Comparison of ENCODE assay signal across 17 cellular contexts in genomic region chr6:17289491-17290106, GRCh38. TPM values are rescaled to one million over a fixed set of nuclear protein-coding genes. Genes with fewer than 3 reads are reported as not detected.
A peak's percentile ranks its signal among the peaks of the same experiment; 100 is the strongest.
DNase-seq lines count a peak whose midpoint lies in the region; ATAC-seq and TF ChIP-seq lines count a peak whose summit lies in the region.
"Had no signal": no experiment of that assay in that cellular context is flagged by ENCODE, and none has a peak within 500 bp of the region (broad histone marks: within the 10 kb centered on the region; RNA-seq: fewer than 3 reads in every experiment).

No MANE protein-coding gene starts in this region.

- H3K36me3 ChIP-seq in HEK293 (ENCODE audit: control insufficient read depth in 2 of 2, insufficient read depth in 1 of 2, low read length in 2 of 2) = no peaks in the 10 kb centered on the region
- no peaks in the 10 kb centered on the region for H3K36me3 ChIP-seq in colonic mucosa
- peaks cover 25% of the 10 kb centered on the region for H3K36me3 ChIP-seq in skeletal muscle satellite cell (ENCODE audit: insufficient read depth, low read length)
- H3K36me3 ChIP-seq: breast epithelium had no signal

- ATAC-seq in GM19035 (IDR thresholded peaks at IDR 0.05; ENCODE audit: unreplicated experiment) = no peak
- ATAC-seq in GM19351 (IDR thresholded peaks at IDR 0.05; ENCODE audit: unreplicated experiment) = no peak

- peak; percentile 68 for DNase-seq in colonic mucosa
- peak; percentile 13 for DNase-seq in left kidney (ENCODE audit: low read depth, low spot score)
- DNase-seq in T-helper 2 cell treated with Interferon-gamma antibody and Interleukin-4, amounts not matched to agents 5 μg/mL and 100 μg/mL, for 36 hours (ENCODE audit: low spot score) = no peak
- no peak for DNase-seq in activated T-helper 2 cell treated with anti-CD3 and anti-CD28 coated beads, Interferon-gamma antibody, Interleukin-2, Interleukin-4, amounts not matched to agents 10 μg/mL and 5 μg/mL and 100 μg/mL, durations not matched to agents 14 hours and 24 hours and 36 hours (ENCODE audit: low spot score)
- DNase-seq: activated CD4-positive, alpha-beta T cell treated with anti-CD3 and anti-CD28 coated beads, Interleukin-2, amount 50 U/mL, for 1 hour; activated effector memory CD4-positive, alpha-beta T cell treated with Interleukin-2 at 50 U/mL for 16 hours; midbrain; NCI-H1048; NCI-H510A treated with DMSO at 0.1 percent for 48 hours; testis had no signal

- H3K27me3 Mint-ChIP-seq in T-helper 2 cell treated with Interferon-gamma antibody and Interleukin-4, amounts not matched to agents 5 μg/mL and 100 μg/mL, for 36 hours (ENCODE audit: low read depth) = peaks cover 11% of the 10 kb centered on the region
- H3K27me3 Mint-ChIP-seq in activated T-helper 2 cell treated with anti-CD3 and anti-CD28 coated beads, Interferon-gamma antibody, Interleukin-2, Interleukin-4, amounts not matched to agents 10 μg/mL and 5 μg/mL and 100 μg/mL, durations not matched to agents 14 hours and 24 hours and 36 hours (ENCODE audit: low read depth) = peaks cover 12% of the 10 kb centered on the region

- H3K27ac ChIP-seq in HEK293 (ENCODE audit: extremely low read depth, low read depth, low read length) (no peak overlapping the region), colonic mucosa (peak overlapping the region; percentile 16)
- H3K27ac ChIP-seq: breast epithelium, testis had no signal

- H3K4me3 Mint-ChIP-seq in T-helper 2 cell treated with Interferon-gamma antibody and Interleukin-4, amounts not matched to agents 5 μg/mL and 100 μg/mL, for 36 hours = no peak overlapping the region
- H3K4me3 Mint-ChIP-seq in activated T-helper 2 cell treated with anti-CD3 and anti-CD28 coated beads, Interferon-gamma antibody, Interleukin-2, Interleukin-4, amounts not matched to agents 10 μg/mL and 5 μg/mL and 100 μg/mL, durations not matched to agents 14 hours and 24 hours and 36 hours (ENCODE audit: low read depth) = no peak overlapping the region

- no peaks in the 10 kb centered on the region for H3K9me3 ChIP-seq in HEK293 (ENCODE audit: control insufficient read depth, insufficient read depth, low read depth, low read length)
- no peaks in the 10 kb centered on the region for H3K9me3 ChIP-seq in colonic mucosa
- no peaks in the 10 kb centered on the region for H3K9me3 ChIP-seq in skeletal muscle satellite cell (replicated peaks; ENCODE audit: low read length)
- H3K9me3 ChIP-seq: breast epithelium, testis had no signal

- H3K36me3 Mint-ChIP-seq in T-helper 2 cell treated with Interferon-gamma antibody and Interleukin-4, amounts not matched to agents 5 μg/mL and 100 μg/mL, for 36 hours (ENCODE audit: low read depth) = no peaks in the 10 kb centered on the region
- H3K36me3 Mint-ChIP-seq in activated T-helper 2 cell treated with anti-CD3 and anti-CD28 coated beads, Interferon-gamma antibody, Interleukin-2, Interleukin-4, amounts not matched to agents 10 μg/mL and 5 μg/mL and 100 μg/mL, durations not matched to agents 14 hours and 24 hours and 36 hours (ENCODE audit: low read depth) = no peaks in the 10 kb centered on the region

- H3K27me3 ChIP-seq in colonic mucosa = no peaks in the 10 kb centered on the region
- H3K27me3 ChIP-seq in skeletal muscle satellite cell (ENCODE audit: control insufficient read depth, insufficient read depth, low read length) = no peaks in the 10 kb centered on the region
- H3K27me3 ChIP-seq: breast epithelium, testis had no signal

- H3K4me2 ChIP-seq in skeletal muscle satellite cell (ENCODE audit: low read length) = peak overlapping the region; percentile 13
- H3K4me2 ChIP-seq: smooth muscle cell had no signal

- H3K27ac Mint-ChIP-seq in T-helper 2 cell treated with Interferon-gamma antibody and Interleukin-4, amounts not matched to agents 5 μg/mL and 100 μg/mL, for 36 hours = no peak overlapping the region
- H3K27ac Mint-ChIP-seq in activated T-helper 2 cell treated with anti-CD3 and anti-CD28 coated beads, Interferon-gamma antibody, Interleukin-2, Interleukin-4, amounts not matched to agents 10 μg/mL and 5 μg/mL and 100 μg/mL, durations not matched to agents 14 hours and 24 hours and 36 hours = no peak overlapping the region

- TF ChIP-seq CTCF in HEK293 (tag by site-specific recombination; IDR thresholded peaks at IDR 0.05) (no peak), colonic mucosa (IDR thresholded peaks at IDR 0.05) (no peak)

- intact Hi-C loops in colonic mucosa (cut with DNase I) = loop anchor here (10.0 kb wide), 1 partner anchor 125 kb away; no protein-coding TSS in a partner anchor
- intact Hi-C loops in activated T-helper 2 cell treated with anti-CD3 and anti-CD28 coated beads, Interferon-gamma antibody, Interleukin-2, Interleukin-4, amounts not matched to agents 10 μg/mL and 5 μg/mL and 100 μg/mL, durations not matched to agents 14 hours and 24 hours and 36 hours (cut with micrococcal nuclease) = no loop called here

- CTCF ChIA-PET in HEK293 (lab: Yijun Ruan, JAX) = no interaction called here

- no peaks in the 10 kb centered on the region for H3K9me3 Mint-ChIP-seq in T-helper 2 cell treated with Interferon-gamma antibody and Interleukin-4, amounts not matched to agents 5 μg/mL and 100 μg/mL, for 36 hours
- no peaks in the 10 kb centered on the region for H3K9me3 Mint-ChIP-seq in activated T-helper 2 cell treated with anti-CD3 and anti-CD28 coated beads, Interferon-gamma antibody, Interleukin-2, Interleukin-4, amounts not matched to agents 10 μg/mL and 5 μg/mL and 100 μg/mL, durations not matched to agents 14 hours and 24 hours and 36 hours

- no peaks in the 10 kb centered on the region for H3K4me1 Mint-ChIP-seq in T-helper 2 cell treated with Interferon-gamma antibody and Interleukin-4, amounts not matched to agents 5 μg/mL and 100 μg/mL, for 36 hours (ENCODE audit: low read depth)
- H3K4me1 Mint-ChIP-seq in activated T-helper 2 cell treated with anti-CD3 and anti-CD28 coated beads, Interferon-gamma antibody, Interleukin-2, Interleukin-4, amounts not matched to agents 10 μg/mL and 5 μg/mL and 100 μg/mL, durations not matched to agents 14 hours and 24 hours and 36 hours (ENCODE audit: low read depth) = no peaks in the 10 kb centered on the region

- POLR2A ChIA-PET in HEK293 (lab: Yijun Ruan, JAX) = no interaction called here

- H3K9ac ChIP-seq in colonic mucosa (ENCODE audit: low read depth in 2 of 2, low read length in 2 of 2) (no peak overlapping the region), skeletal muscle satellite cell (ENCODE audit: low read depth, low read length) (peak overlapping the region; percentile 1)

- H3K4me1 ChIP-seq in HEK293 (ENCODE audit: control insufficient read depth, insufficient read depth, low read length) (no peaks in the 10 kb centered on the region), colonic mucosa (peaks cover 7% of the 10 kb centered on the region), skeletal muscle satellite cell (ENCODE audit: control insufficient read depth, insufficient read depth, low read length) (peaks cover 13% of the 10 kb centered on the region)
- H3K4me1 ChIP-seq: breast epithelium, testis had no signal

- H3K4me3 ChIP-seq in HEK293 (ENCODE audit: low read depth, low read length) = no peak overlapping the region
- H3K4me3 ChIP-seq in colonic mucosa = no peak overlapping the region
- H3K4me3 ChIP-seq in skeletal muscle satellite cell (ENCODE audit: low read length) = no peak overlapping the region
- H3K4me3 ChIP-seq: breast epithelium, smooth muscle cell, testis had no signal

TF ChIP-seq in HEK293, 187 proteins besides CTCF, POLR2A, EP300 and RAD21:
- no peak for TF ChIP-seq ZSCAN16 (tag by site-specific recombination; IDR thresholded peaks at IDR 0.05)
- TF ChIP-seq SCRT2 (tag by site-specific recombination; IDR thresholded peaks at IDR 0.05) = peak; percentile 55; the same call in 1 of the 2 replicates

RNA-seq across cellular contexts. Expression of gene RBM24, which starts 8.4 kb away (rescaled TPM):
- 1 to 10 TPM; 2.8 to 4.9 TPM for total RNA-seq in colonic mucosa
- total RNA-seq in skeletal muscle satellite cell (2012; rRNA removed) = 0.76 and 6.3 TPM in 2 replicates
- total RNA-seq in activated T-helper 2 cell treated with anti-CD3 and anti-CD28 coated beads, Interferon-gamma antibody, Interleukin-2, Interleukin-4, amounts not matched to agents 10 μg/mL and 5 μg/mL and 100 μg/mL, durations not matched to agents 14 hours and 24 hours and 36 hours = not detected in 2 replicates
- total RNA-seq: T-helper 2 cell treated with Interferon-gamma antibody and Interleukin-4, amounts not matched to agents 100 ng/mL and 5 ng/mL, for 36 hours had no signal

Comparison
In these comparisons a context has a peak if more than half of its experiments do, and no peak if none do; other contexts are left out.
1. DNase-seq: peak in colonic mucosa (single experiment) and left kidney (single experiment); none in T-helper 2 cell treated with Interferon-gamma antibody and Interleukin-4, amounts not matched to agents 5 μg/mL and 100 μg/mL, for 36 hours (single experiment) and activated T-helper 2 cell treated with anti-CD3 and anti-CD28 coated beads, Interferon-gamma antibody, Interleukin-2, Interleukin-4, amounts not matched to agents 10 μg/mL and 5 μg/mL and 100 μg/mL, durations not matched to agents 14 hours and 24 hours and 36 hours (single experiment).